ENCODE assay signal across 23 cellular contexts in genomic region chr15:52306270-52306669, GRCh38. TPM values are rescaled to one million over a fixed set of nuclear protein-coding genes. Genes with fewer than 3 reads are reported as not detected.
A peak's percentile ranks its signal among the peaks of the same experiment; 100 is the strongest.
DNase-seq lines count a peak whose midpoint lies in the region; ATAC-seq and TF ChIP-seq lines count a peak whose summit lies in the region.
"Had no signal": no experiment of that assay in that cellular context is flagged by ENCODE, and none has a peak within 500 bp of the region (broad histone marks: within the 10 kb centered on the region; RNA-seq: fewer than 3 reads in every experiment).

No MANE protein-coding gene starts in this region.

- no TSS peak for BruUV-seq in Panc1 (replicated peaks; lab: Mats Ljungman, UMichigan)

- H3K4me3 Mint-ChIP-seq in activated T-cell treated with anti-CD3 and anti-CD28 coated beads, Interleukin-2, amount 50 U/mL, for 4 hours: no peak overlapping the region
- H3K4me3 Mint-ChIP-seq: activated naive CD4-positive, alpha-beta T cell treated with anti-CD3 and anti-CD28 coated beads, Interleukin-2, amount 50 U/mL, for 24 hours; CD8-positive, alpha-beta memory T cell; mesothelial cell of epicardium; neural progenitor cell; T-helper 2 cell treated with Interferon-gamma antibody and Interleukin-4, amounts not matched to agents 5 μg/mL and 100 μg/mL, for 36 hours had no signal

- intact Hi-C loops in Panc1 (cut with micrococcal nuclease; ENCODE audit: unreplicated experiment): no loop called here
- intact Hi-C loops in left lung (cut with DNase I): no loop called here

- H3K9me3 ChIP-seq in Panc1 (ENCODE audit: control insufficient read depth, insufficient read depth, low read depth, low read length) (no peaks in the 10 kb centered on the region), left lung (no peaks in the 10 kb centered on the region)
- H3K9me3 ChIP-seq: heart left ventricle, SJCRH30 had no signal

- H3K4me3 ChIP-seq in Panc1 (ENCODE audit: low read depth in 2 of 2, low read length in 2 of 2) (no peak overlapping the region), left lung (no peak overlapping the region)
- H3K4me3 ChIP-seq: heart left ventricle, neural progenitor cell, SJCRH30 had no signal

- TF ChIP-seq CTCF in Panc1 (IDR thresholded peaks at IDR 0.05) (no peak), left lung (IDR thresholded peaks at IDR 0.05) (no peak)

- no peaks in the 10 kb centered on the region for H3K27me3 ChIP-seq in Panc1 (ENCODE audit: control insufficient read depth, insufficient read depth, low read length)
- H3K27me3 ChIP-seq in left lung: no peaks in the 10 kb centered on the region
- H3K27me3 ChIP-seq: heart left ventricle, neural progenitor cell, SJCRH30 had no signal

- peaks cover 22% of the 10 kb centered on the region for H3K36me3 Mint-ChIP-seq in activated T-cell treated with anti-CD3 and anti-CD28 coated beads, Interleukin-2, amount 50 U/mL, for 4 hours (ENCODE audit: insufficient read depth)

- no peaks in the 10 kb centered on the region for H3K36me3 ChIP-seq in Panc1 (ENCODE audit: control insufficient read depth, insufficient read depth, low read length)
- H3K36me3 ChIP-seq in left lung: peaks cover 0 to 14% of the 10 kb centered on the region in 2 donors
- H3K36me3 ChIP-seq: neural progenitor cell, SJCRH30 had no signal

- CTCF ChIA-PET in Panc1 (lab: Charles Lee): interaction anchor here (0.5 kb wide), 1 partner anchor 22 kb away, joined by 4 read pairs; no protein-coding TSS in a partner anchor

- in situ Hi-C loops in Panc1 (cut with HindIII; ENCODE audit: low pct_unique_long_range_greater_than_20kb, low sequenced_read_pairs): no loop called here

- H3K27me3 Mint-ChIP-seq in activated T-cell treated with anti-CD3 and anti-CD28 coated beads, Interleukin-2, amount 50 U/mL, for 4 hours (ENCODE audit: low read depth): no peaks in the 10 kb centered on the region
- H3K27me3 Mint-ChIP-seq: activated naive CD4-positive, alpha-beta T cell treated with anti-CD3 and anti-CD28 coated beads, Interleukin-2, amount 50 U/mL, for 24 hours; CD8-positive, alpha-beta memory T cell had no signal

- no peaks in the 10 kb centered on the region for H3K4me1 ChIP-seq in Panc1 (ENCODE audit: control insufficient read depth, insufficient read depth, low read length)
- H3K4me1 ChIP-seq in left lung: no peaks in the 10 kb centered on the region
- H3K4me1 ChIP-seq: neural progenitor cell, SJCRH30 had no signal

- no peak for DNase-seq in activated T-cell treated with anti-CD3 and anti-CD28 coated beads, Interleukin-2, amount 50 U/mL, for 4 hours
- DNase-seq in activated T-cell treated with anti-CD3 and anti-CD28 coated beads for 4 hours (no peak), Panc1 (ENCODE audit: low read depth, low spot score) (peak; percentile 42), renal cortical epithelial cell (ENCODE audit: low read depth) (peak; percentile 35), HK-2 (ENCODE audit: unreplicated experiment) (no peak), left lung (no peak)
- DNase-seq: activated CD4-positive, alpha-beta T cell treated with anti-CD3 and anti-CD28 coated beads for 4 hours; activated CD8-positive, alpha-beta memory T cell treated with anti-CD3 and anti-CD28 coated beads, Interleukin-2, amount 50 U/mL, for 48 hours; caudate nucleus; CD8-positive, alpha-beta memory T cell; effector memory CD4-positive, alpha-beta T cell; GOT3; heart left ventricle; islet precursor cell; Karpas-422; NCI-H2227 treated with DMSO at 0.1 percent for 48 hours; SJCRH30 had no signal

- peaks cover 11% of the 10 kb centered on the region for H3K4me1 Mint-ChIP-seq in activated T-cell treated with anti-CD3 and anti-CD28 coated beads, Interleukin-2, amount 50 U/mL, for 4 hours (ENCODE audit: low read depth)
- H3K4me1 Mint-ChIP-seq: mesothelial cell of epicardium had no signal

- H3K27ac ChIP-seq in Panc1 (ENCODE audit: low read length) (no peak overlapping the region), left lung (no peak overlapping the region)
- H3K27ac ChIP-seq: heart left ventricle, neural progenitor cell, SJCRH30 had no signal

- no peaks in the 10 kb centered on the region for H3K9me3 Mint-ChIP-seq in activated T-cell treated with anti-CD3 and anti-CD28 coated beads, Interleukin-2, amount 50 U/mL, for 4 hours
- H3K9me3 Mint-ChIP-seq: CD8-positive, alpha-beta memory T cell; mesothelial cell of epicardium; neural progenitor cell; T-helper 2 cell treated with Interferon-gamma antibody and Interleukin-4, amounts not matched to agents 5 μg/mL and 100 μg/mL, for 36 hours had no signal

- ATAC-seq in activated T-cell treated with anti-CD3 and anti-CD28 coated beads, Interleukin-2, amount 50 U/mL, for 4 hours: peak; percentile 35 to 51
- ATAC-seq in Panc1: peak; percentile 65; the same call in 1 of the 2 replicates
- ATAC-seq in esophagus mucosa: peak; percentile 95
- ATAC-seq in left lung: no peak
- no peak for ATAC-seq in GM18868 (IDR thresholded peaks at IDR 0.05; ENCODE audit: unreplicated experiment)
- ATAC-seq: heart left ventricle had no signal

- POLR2A ChIA-PET in Panc1 (lab: Charles Lee): no interaction called here

RNA-seq across cellular contexts. Expression of gene MYO5C, which starts 10.7 kb away (rescaled TPM):
- under 1 TPM; 0.40 to 0.61 (median 0.46) TPM for total RNA-seq in activated T-cell treated with anti-CD3 and anti-CD28 coated beads, Interleukin-2, amount 50 U/mL, for 4 hours
- 28.2 TPM for total RNA-seq in Panc1 (2021; ENCODE audit: unreplicated experiment)
- polyA plus RNA-seq in Panc1 (2012; ENCODE audit: insufficient read length): 10.3 TPM
- 19.7 TPM for total RNA-seq in esophagus mucosa
- total RNA-seq in renal cortical epithelial cell: 17.2 and 18.3 TPM in 2 replicates
- total RNA-seq in left lung: 10 to 100 TPM; 78.3 to 89.2 TPM

Comparison
In these comparisons a context has a peak if more than half of its experiments do, and no peak if none do; other contexts are left out.
1. ATAC-seq: peak in activated T-cell treated with anti-CD3 and anti-CD28 coated beads, Interleukin-2, amount 50 U/mL, for 4 hours (2 of 2), Panc1 (single experiment) and esophagus mucosa (single experiment); none in left lung (single experiment) and GM18868 (single experiment).
2. DNase-seq: peak in Panc1 (single experiment) and renal cortical epithelial cell (single experiment); none in activated T-cell treated with anti-CD3 and anti-CD28 coated beads, Interleukin-2, amount 50 U/mL, for 4 hours (single experiment), activated T-cell treated with anti-CD3 and anti-CD28 coated beads for 4 hours (single experiment), HK-2 (single experiment) and left lung (0 of 2).
3. RNA of gene MYO5C, which starts 10.7 kb away (total RNA-seq): 78.3 to 89.2 TPM in left lung, 28.2 TPM in Panc1 (single experiment), 19.7 TPM in esophagus mucosa (single experiment) and 17.2 to 18.3 TPM in renal cortical epithelial cell; 0.40 to 0.61 TPM in activated T-cell treated with anti-CD3 and anti-CD28 coated beads, Interleukin-2, amount 50 U/mL, for 4 hours; every median in the first group is over 10 times any median in the second.